20 cellular contexts compared by ENCODE assay signal in the genomic region with DNA sequence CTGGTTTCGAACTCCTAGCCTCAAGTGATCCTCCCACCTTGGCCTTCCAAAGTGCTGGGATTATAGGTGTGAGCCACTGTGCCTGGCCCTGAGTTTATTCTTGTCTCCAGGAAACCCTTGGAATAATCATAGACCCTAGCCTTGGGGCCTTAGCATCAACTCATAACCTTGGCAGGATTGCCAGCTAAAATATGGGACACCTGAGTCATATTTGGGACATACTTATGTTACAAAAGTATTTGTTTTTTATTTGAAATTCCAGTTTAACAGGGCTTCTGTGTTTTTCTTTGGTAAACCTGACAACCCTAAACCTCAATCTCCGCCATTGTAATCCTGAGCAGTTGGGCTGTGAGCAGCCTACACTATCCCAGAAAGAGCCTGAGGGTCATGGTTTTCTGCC. TPM values are rescaled to one million over a fixed set of nuclear protein-coding genes. Genes with fewer than 3 reads are reported as not detected.
DNase-seq lines count a peak whose midpoint lies in the region; ATAC-seq, FAIRE-seq and TF ChIP-seq lines count a peak whose summit lies in the region.
"Had no signal": no experiment of that assay in that cellular context is flagged by ENCODE, and none has a peak within 500 bp of the region (broad histone marks: within the 10 kb centered on the region; RNA-seq: fewer than 3 reads in every experiment).

No MANE protein-coding gene starts in this region.

- H3K79me2 ChIP-seq in PC-3 (ENCODE audit: low read length), result no peaks in the 10 kb centered on the region

- POLR2A ChIA-PET in activated CD4-positive, alpha-beta T cell treated with anti-CD3 and anti-CD28 coated beads, Interleukin-2, amount 10 ng/mL, durations not matched to agents 7 days and 5 days (lab: Charles Lee), result interaction anchor here (1.1 kb wide), 1 partner anchor 13 kb away, joined by 3 read pairs; no protein-coding TSS in a partner anchor
- POLR2A ChIA-PET in PC-3 (lab: Charles Lee; ENCODE audit: unreplicated experiment), result no interaction called here

- no peak for TF ChIP-seq CTCF in PC-3 (conservative IDR thresholded peaks at IDR 0.05; ENCODE audit: low read depth, low read length)
- no peak for TF ChIP-seq CTCF in bronchial epithelial cell (IDR thresholded peaks at IDR 0.05; ENCODE audit: insufficient read depth, low read length, severe bottlenecking)

- H3K27ac ChIP-seq in PC-3 (ENCODE audit: low read length), result peak overlapping the region; percentile 59
- H3K27ac ChIP-seq: upper lobe of right lung had no signal

- no peak overlapping the region for H3K9ac ChIP-seq in PC-3 (ENCODE audit: low read length)

- CTCF ChIA-PET in activated CD4-positive, alpha-beta T cell treated with anti-CD3 and anti-CD28 coated beads, Interleukin-2, amount 10 ng/mL, durations not matched to agents 7 days and 5 days (lab: Charles Lee), result interaction anchor here (0.5 to 7.3 kb wide), 6 partner anchors 16 to 116 kb away, joined by 3 to 73 read pairs (median 13); partner anchors contain the start of gene TOP2A
- CTCF ChIA-PET in PC-3 (lab: Charles Lee), result no interaction called here

- H3K36me3 ChIP-seq in PC-3 (ENCODE audit: low read depth, low read length) (no peaks in the 10 kb centered on the region), bronchial epithelial cell (ENCODE audit: control insufficient read depth, insufficient read depth, low read length) (no peaks in the 10 kb centered on the region)
- H3K36me3 ChIP-seq: HAP-1, upper lobe of right lung had no signal

- H3K27me3 Mint-ChIP-seq in activated CD4-positive, alpha-beta T cell treated with anti-CD3 and anti-CD28 coated beads, Interleukin-2, amount 10 ng/mL, durations not matched to agents 7 days and 5 days, result peaks cover 2% of the 10 kb centered on the region
- H3K27me3 Mint-ChIP-seq in stimulated activated naive B cell treated with anti-CD40 and anti-IgM and Interleukin-4, amounts not matched to agents 10 μg/mL and 1 μg/mL and 100 μg/mL, for 72 hours, result no peaks in the 10 kb centered on the region

- intact Hi-C loops in PC-3 (cut with micrococcal nuclease), result loop anchor here (5.0 kb wide), 1 partner anchor 43 kb away; no protein-coding TSS in a partner anchor
- intact Hi-C loops in posterior vena cava (cut with DNase I), result loop anchor here (1.0 to 10.0 kb wide), 5 partner anchors 46 to 165 kb away; partner anchors contain the start of genes GJD3 (in 1 of the 2) and IGFBP4 (in 1 of the 2)

- H3K4me3 ChIP-seq in PC-3 (ENCODE audit: low read length), result no peak overlapping the region
- no peak overlapping the region for H3K4me3 ChIP-seq in bronchial epithelial cell (ENCODE audit: low read depth, low read length)
- H3K4me3 ChIP-seq: HAP-1, upper lobe of right lung had no signal

- H3K27me3 ChIP-seq in PC-3 (ENCODE audit: low read length), result no peaks in the 10 kb centered on the region
- no peaks in the 10 kb centered on the region for H3K27me3 ChIP-seq in bronchial epithelial cell (ENCODE audit: control insufficient read depth, insufficient read depth, low read length)
- H3K27me3 ChIP-seq: upper lobe of right lung had no signal

- H3K9me2 ChIP-seq in PC-3 (replicated peaks; ENCODE audit: low read length), result no peaks in the 10 kb centered on the region

- H2AFZ ChIP-seq in PC-3 (ENCODE audit: low read length), result no peak overlapping the region

- DNase-seq in activated CD4-positive, alpha-beta T cell treated with anti-CD3 and anti-CD28 coated beads, Interleukin-2, amount 10 ng/mL, durations not matched to agents 7 days and 5 days, result no peak
- DNase-seq in activated CD4-positive, alpha-beta T cell treated with anti-CD3 and anti-CD28 coated beads for 4 hours, result no peak
- DNase-seq in PC-3 (peak; percentile 77), bronchial epithelial cell (ENCODE audit: low read depth) (peak; percentile 67), posterior vena cava (ENCODE audit: low spot score) (peak; percentile 41), NCI-H69 (lab: John Stamatoyannopoulos, UW) (no peak)
- no peak for DNase-seq in stimulated activated naive B cell treated with anti-CD40 and anti-IgM and Interleukin-4, amounts not matched to agents 10 μg/mL and 1 μg/mL and 100 μg/mL, for 72 hours
- DNase-seq: cerebellar nuclear complex; hippocampal formation; Karpas-422; mesendoderm; NCI-H1436 treated with DMSO at 0.1 percent for 48 hours; stimulated activated naive CD4-positive, alpha-beta T cell had no signal

- no peaks in the 10 kb centered on the region for H4K20me1 ChIP-seq in PC-3 (ENCODE audit: low read length)

- ATAC-seq in PC-3 (no peak), HG02763 (IDR thresholded peaks at IDR 0.05; ENCODE audit: unreplicated experiment) (no peak)
- ATAC-seq in stimulated activated naive B cell treated with anti-CD40 and anti-IgM and Interleukin-4, amounts not matched to agents 10 μg/mL and 1 μg/mL and 100 μg/mL, for 72 hours (replicated peaks), result no peak
- ATAC-seq: upper lobe of right lung had no signal

- H3F3A ChIP-seq in PC-3 (ENCODE audit: low read length, unreplicated experiment), result no peaks in the 10 kb centered on the region

- 0 out of 2 replicates have a peak overlapping the region, but pooled peaks have one; percentile 8 for H3K4me2 ChIP-seq in PC-3 (ENCODE audit: low read length)

- no TSS peak for BruUV-seq in PC-3 (replicated peaks; lab: Mats Ljungman, UMichigan)

- FAIRE-seq in bronchial epithelial cell (lab: Jason Lieb, UNC), result no peak

- H3K4me1 ChIP-seq in PC-3 (ENCODE audit: insufficient read depth, low read length), result peaks cover 28% of the 10 kb centered on the region
- H3K4me1 ChIP-seq: HAP-1 had no signal

- H3K4me3 Mint-ChIP-seq in activated CD4-positive, alpha-beta T cell treated with anti-CD3 and anti-CD28 coated beads, Interleukin-2, amount 10 ng/mL, durations not matched to agents 7 days and 5 days, result no peak overlapping the region
- H3K4me3 Mint-ChIP-seq in stimulated activated naive B cell treated with anti-CD40 and anti-IgM and Interleukin-4, amounts not matched to agents 10 μg/mL and 1 μg/mL and 100 μg/mL, for 72 hours, result no peak overlapping the region
- H3K4me3 Mint-ChIP-seq: CD14-positive monocyte, neural crest cell had no signal

- H3K9me3 ChIP-seq in PC-3 (ENCODE audit: low read length), result no peaks in the 10 kb centered on the region
- H3K9me3 ChIP-seq: HAP-1, upper lobe of right lung had no signal

- peak overlapping the region; percentile 90 for H3K27ac Mint-ChIP-seq in activated CD4-positive, alpha-beta T cell treated with anti-CD3 and anti-CD28 coated beads, Interleukin-2, amount 10 ng/mL, durations not matched to agents 7 days and 5 days
- no peak overlapping the region for H3K27ac Mint-ChIP-seq in stimulated activated naive B cell treated with anti-CD40 and anti-IgM and Interleukin-4, amounts not matched to agents 10 μg/mL and 1 μg/mL and 100 μg/mL, for 72 hours

- H3K36me3 Mint-ChIP-seq in activated CD4-positive, alpha-beta T cell treated with anti-CD3 and anti-CD28 coated beads, Interleukin-2, amount 10 ng/mL, durations not matched to agents 7 days and 5 days (ENCODE audit: low read depth), result peaks cover 29% of the 10 kb centered on the region
- H3K36me3 Mint-ChIP-seq in stimulated activated naive B cell treated with anti-CD40 and anti-IgM and Interleukin-4, amounts not matched to agents 10 μg/mL and 1 μg/mL and 100 μg/mL, for 72 hours, result peaks cover 0 to 13% of the 10 kb centered on the region in 2 donors
- H3K36me3 Mint-ChIP-seq: CD14-positive monocyte had no signal

- H3K9me3 Mint-ChIP-seq in activated CD4-positive, alpha-beta T cell treated with anti-CD3 and anti-CD28 coated beads, Interleukin-2, amount 10 ng/mL, durations not matched to agents 7 days and 5 days, result peaks cover 8% of the 10 kb centered on the region
- H3K9me3 Mint-ChIP-seq in stimulated activated naive B cell treated with anti-CD40 and anti-IgM and Interleukin-4, amounts not matched to agents 10 μg/mL and 1 μg/mL and 100 μg/mL, for 72 hours, result peaks cover 6 to 8% of the 10 kb centered on the region in 2 donors

- peaks cover 82% of the 10 kb centered on the region for H3K4me1 Mint-ChIP-seq in activated CD4-positive, alpha-beta T cell treated with anti-CD3 and anti-CD28 coated beads, Interleukin-2, amount 10 ng/mL, durations not matched to agents 7 days and 5 days
- peaks cover 40 to 49% of the 10 kb centered on the region in 2 donors for H3K4me1 Mint-ChIP-seq in stimulated activated naive B cell treated with anti-CD40 and anti-IgM and Interleukin-4, amounts not matched to agents 10 μg/mL and 1 μg/mL and 100 μg/mL, for 72 hours

RNA-seq across cellular contexts. Expression of gene TNS4, which starts 28.6 kb away (rescaled TPM):
- 1 to 10 TPM; 3.5 to 3.7 TPM for total RNA-seq in activated CD4-positive, alpha-beta T cell treated with anti-CD3 and anti-CD28 coated beads, Interleukin-2, amount 10 ng/mL, durations not matched to agents 7 days and 5 days
- total RNA-seq in PC-3 (2014; rRNA removed) (127 and 128 TPM in 2 replicates), bronchial epithelial cell (22.0 and 27.1 TPM in 2 replicates), posterior vena cava (under 1 TPM; 0.14 to 0.38 TPM)
- total RNA-seq: A673, kidney epithelial cell, neural crest cell had no signal

RNA-seq across cellular contexts. Expression of gene CCR7, which starts 35.3 kb away (rescaled TPM):
- total RNA-seq in activated CD4-positive, alpha-beta T cell treated with anti-CD3 and anti-CD28 coated beads, Interleukin-2, amount 10 ng/mL, durations not matched to agents 7 days and 5 days, result 100 to 1,000 TPM; 281 to 323 TPM
- total RNA-seq in PC-3 (2014; rRNA removed) (0.12 TPM in 1 of 2 replicates, not detected in the other), bronchial epithelial cell (not detected in 2 replicates), posterior vena cava (under 1 TPM; 0.46 to 0.62 TPM)
- total RNA-seq: kidney epithelial cell had no signal

Comparison
In these comparisons a context has a peak if more than half of its experiments do, and no peak if none do; other contexts are left out.
1. DNase-seq: peak in PC-3 (single experiment), bronchial epithelial cell (single experiment) and posterior vena cava (single experiment); none in activated CD4-positive, alpha-beta T cell treated with anti-CD3 and anti-CD28 coated beads, Interleukin-2, amount 10 ng/mL, durations not matched to agents 7 days and 5 days (single experiment), activated CD4-positive, alpha-beta T cell treated with anti-CD3 and anti-CD28 coated beads for 4 hours (0 of 2), NCI-H69 (single experiment) and stimulated activated naive B cell treated with anti-CD40 and anti-IgM and Interleukin-4, amounts not matched to agents 10 μg/mL and 1 μg/mL and 100 μg/mL, for 72 hours (single experiment).
2. RNA of gene CCR7, which starts 35.3 kb away (total RNA-seq): 281 to 323 TPM in activated CD4-positive, alpha-beta T cell treated with anti-CD3 and anti-CD28 coated beads, Interleukin-2, amount 10 ng/mL, durations not matched to agents 7 days and 5 days; 0.46 to 0.62 TPM in posterior vena cava, 0.12 TPM in PC-3 and not detected in bronchial epithelial cell; every median in the first group is over 100 times any median in the second.